16 cellular contexts compared by ENCODE assay signal in the genomic region with DNA sequence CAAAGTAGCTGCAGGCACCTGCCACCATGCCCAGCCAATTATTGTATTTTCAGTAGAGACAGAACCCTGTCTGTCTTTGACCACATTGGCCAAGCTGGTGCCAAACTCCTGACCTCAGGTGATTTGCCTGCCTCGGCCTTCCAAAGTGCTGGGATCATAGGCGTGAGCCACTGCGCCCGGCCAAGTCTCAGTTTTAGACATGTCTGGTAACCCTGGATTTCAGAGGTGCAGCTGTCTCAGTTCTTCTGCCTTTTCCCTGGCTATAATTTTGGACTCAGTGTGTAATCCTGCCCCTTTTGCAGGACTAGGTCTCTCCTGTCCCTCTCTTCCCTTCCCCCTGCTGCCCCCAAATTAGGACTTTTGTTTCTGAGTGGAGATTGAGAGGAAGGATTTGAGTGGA. TPM values are rescaled to one million over a fixed set of nuclear protein-coding genes. Genes with fewer than 3 reads are reported as not detected.
DNase-seq lines count a peak whose midpoint lies in the region; ATAC-seq and TF ChIP-seq lines count a peak whose summit lies in the region.
"Had no signal": no experiment of that assay in that cellular context is flagged by ENCODE, and none has a peak within 500 bp of the region (broad histone marks: within the 10 kb centered on the region; RNA-seq: fewer than 3 reads in every experiment).

No MANE protein-coding gene starts in this region.

- H3K36me3 Mint-ChIP-seq in T-helper 17 cell (ENCODE audit: low read depth), result no peaks in the 10 kb centered on the region
- peaks cover 13% of the 10 kb centered on the region for H3K36me3 Mint-ChIP-seq in activated CD8-positive, alpha-beta T cell treated with anti-CD3 and anti-CD28 coated beads, Interleukin-2, amount 10 ng/mL, durations not matched to agents 7 days and 5 days (ENCODE audit: low read depth)
- H3K36me3 Mint-ChIP-seq: naive B cell had no signal

- H3K27ac Mint-ChIP-seq in T-helper 17 cell, result peak overlapping the region; percentile 87
- H3K27ac Mint-ChIP-seq in activated CD8-positive, alpha-beta T cell treated with anti-CD3 and anti-CD28 coated beads, Interleukin-2, amount 10 ng/mL, durations not matched to agents 7 days and 5 days, result no peak overlapping the region
- H3K27ac Mint-ChIP-seq: T-helper 1 cell treated with Interleukin-12 subunit alpha and Interleukin-12 subunit beta and Interleukin-4 antibody, amounts not matched to agents 30 μg/mL and 1 μg/mL, for 36 hours had no signal

- 0 out of 2 replicates have a peak overlapping the region, but pooled peaks have one; percentile 24 for H3K27ac ChIP-seq in HEK293 (ENCODE audit: extremely low read depth, low read depth, low read length)
- H3K27ac ChIP-seq in left lung, result peak overlapping the region; percentile 33 to 50
- H3K27ac ChIP-seq in gastrocnemius medialis, result peak overlapping the region; percentile 27 to 81 (median 72)
- H3K27ac ChIP-seq: foreskin keratinocyte had no signal

- H3K4me3 ChIP-seq in HEK293 (ENCODE audit: low read depth, low read length) (no peak overlapping the region), left lung (no peak overlapping the region), gastrocnemius medialis (peak overlapping the region in 2 of 4 donors; percentile 17 to 33)

- peaks cover 0 to 4% of the 10 kb centered on the region in 2 experiments; a peak in 2 of 3 replicates for H3K36me3 ChIP-seq in HEK293 (ENCODE audit: control insufficient read depth in 2 of 2, insufficient read depth in 1 of 2, low read length in 2 of 2)
- no peaks in the 10 kb centered on the region for H3K36me3 ChIP-seq in left lung
- H3K36me3 ChIP-seq in gastrocnemius medialis, result no peaks in the 10 kb centered on the region

- intact Hi-C loops in left lung (cut with DNase I) (no loop called here), gastrocnemius medialis (cut with DNase I; ENCODE audit: low total_unique reads) (no loop called here)

- POLR2A ChIA-PET in HEK293 (lab: Yijun Ruan, JAX), result no interaction called here
- POLR2A ChIA-PET in activated CD8-positive, alpha-beta T cell treated with anti-CD3 and anti-CD28 coated beads, Interleukin-2, amount 10 ng/mL, durations not matched to agents 7 days and 5 days (lab: Charles Lee), result no interaction called here

- H3K27me3 ChIP-seq in left lung (no peaks in the 10 kb centered on the region), gastrocnemius medialis (no peaks in the 10 kb centered on the region)
- H3K27me3 ChIP-seq: foreskin keratinocyte had no signal

- H3K4me1 Mint-ChIP-seq in T-helper 17 cell, result peaks cover 40% of the 10 kb centered on the region
- peaks cover 12% of the 10 kb centered on the region for H3K4me1 Mint-ChIP-seq in activated CD8-positive, alpha-beta T cell treated with anti-CD3 and anti-CD28 coated beads, Interleukin-2, amount 10 ng/mL, durations not matched to agents 7 days and 5 days (ENCODE audit: low read depth)

- no peak for TF ChIP-seq POLR2A in gastrocnemius medialis (IDR thresholded peaks at IDR 0.05)

- no peak overlapping the region for H3K4me3 Mint-ChIP-seq in T-helper 17 cell
- no peak overlapping the region for H3K4me3 Mint-ChIP-seq in activated CD8-positive, alpha-beta T cell treated with anti-CD3 and anti-CD28 coated beads, Interleukin-2, amount 10 ng/mL, durations not matched to agents 7 days and 5 days
- H3K4me3 Mint-ChIP-seq: T-helper 1 cell treated with Interleukin-12 subunit alpha and Interleukin-12 subunit beta and Interleukin-4 antibody, amounts not matched to agents 30 μg/mL and 1 μg/mL, for 36 hours had no signal

- no peaks in the 10 kb centered on the region for H3K9me3 Mint-ChIP-seq in activated CD8-positive, alpha-beta T cell treated with anti-CD3 and anti-CD28 coated beads, Interleukin-2, amount 10 ng/mL, durations not matched to agents 7 days and 5 days (ENCODE audit: insufficient read depth)
- H3K9me3 Mint-ChIP-seq: naive B cell had no signal

- no peaks in the 10 kb centered on the region for H3K27me3 Mint-ChIP-seq in T-helper 17 cell
- H3K27me3 Mint-ChIP-seq in activated CD8-positive, alpha-beta T cell treated with anti-CD3 and anti-CD28 coated beads, Interleukin-2, amount 10 ng/mL, durations not matched to agents 7 days and 5 days (ENCODE audit: low read depth), result no peaks in the 10 kb centered on the region
- H3K27me3 Mint-ChIP-seq: naive B cell had no signal

- CTCF ChIA-PET in HEK293 (lab: Yijun Ruan, JAX), result no interaction called here
- CTCF ChIA-PET in activated CD8-positive, alpha-beta T cell treated with anti-CD3 and anti-CD28 coated beads, Interleukin-2, amount 10 ng/mL, durations not matched to agents 7 days and 5 days (lab: Charles Lee), result no interaction called here

- in situ Hi-C loops in gastrocnemius medialis (cut with MboI; ENCODE audit: low sequenced_read_pairs in 4 of 4), result no loop called here

- no peak for TF ChIP-seq CTCF in HEK293 (tag by site-specific recombination; IDR thresholded peaks at IDR 0.05)
- no peak for TF ChIP-seq CTCF in left lung (IDR thresholded peaks at IDR 0.05)
- no peak for TF ChIP-seq CTCF in gastrocnemius medialis (IDR thresholded peaks at IDR 0.05 in 4 of 5, conservative IDR thresholded peaks at IDR 0.05 in 1 of 5)

- DNase-seq in T-helper 17 cell (no peak), left lung (no peak), gastrocnemius medialis (peak; percentile 27 to 58), NCI-H345 treated with DMSO at 0.1 percent for 48 hours (lab: John Stamatoyannopoulos, UW; ENCODE audit: unreplicated experiment) (no peak)
- DNase-seq in activated CD8-positive, alpha-beta T cell treated with anti-CD3 and anti-CD28 coated beads, Interleukin-2, amount 10 ng/mL, durations not matched to agents 7 days and 5 days, result no peak
- DNase-seq: activated CD4-positive, alpha-beta T cell treated with anti-CD3 and anti-CD28 coated beads, Interleukin-2, amount 50 U/mL, for 1 hour; COR-L47; effector CD4-positive, alpha-beta T cell; MV-4-11; naive B cell; NCI-H2227 treated with DMSO at 0.1 percent for 48 hours; OCI-M1 had no signal

- no peaks in the 10 kb centered on the region for H3K9me3 ChIP-seq in HEK293 (ENCODE audit: control insufficient read depth, insufficient read depth, low read depth, low read length)
- no peaks in the 10 kb centered on the region for H3K9me3 ChIP-seq in T-helper 17 cell (ENCODE audit: control insufficient read depth, low read length, poor library complexity, severe bottlenecking)
- H3K9me3 ChIP-seq in left lung, result peaks cover 0 to 3% of the 10 kb centered on the region in 2 donors
- no peaks in the 10 kb centered on the region for H3K9me3 ChIP-seq in gastrocnemius medialis

- ATAC-seq in T-helper 17 cell (no peak), left lung (peak; percentile 26), gastrocnemius medialis (peak; percentile 43 to 76), GM19035 (IDR thresholded peaks at IDR 0.05; ENCODE audit: unreplicated experiment) (no peak)
- ATAC-seq in activated CD8-positive, alpha-beta T cell treated with anti-CD3 and anti-CD28 coated beads, Interleukin-2, amount 10 ng/mL, durations not matched to agents 7 days and 5 days, result no peak

- H3K4me1 ChIP-seq in HEK293 (ENCODE audit: control insufficient read depth, insufficient read depth, low read length), result peaks cover 10% of the 10 kb centered on the region
- H3K4me1 ChIP-seq in left lung, result peaks cover 17 to 47% of the 10 kb centered on the region in 2 donors
- peaks cover 54 to 58% of the 10 kb centered on the region in 2 donors for H3K4me1 ChIP-seq in gastrocnemius medialis
- H3K4me1 ChIP-seq: foreskin keratinocyte had no signal

TF ChIP-seq in HEK293, 187 proteins besides CTCF, POLR2A, EP300 and RAD21 (continues in another document):
- TF ChIP-seq ZNF473 (tag by site-specific recombination; IDR thresholded peaks at IDR 0.05), result no peak
- no peak for TF ChIP-seq PRDM2 (tag by site-specific recombination; IDR thresholded peaks at IDR 0.05; ENCODE audit: borderline replicate concordance)
- no peak for TF ChIP-seq ZNF560 (tag by site-specific recombination; IDR thresholded peaks at IDR 0.05; ENCODE audit: borderline replicate concordance)

RNA-seq across cellular contexts. Expression of gene FAM193A, which starts 46.6 kb away (rescaled TPM):
- 10 to 100 TPM; 34.8 to 39.8 TPM for total RNA-seq in T-helper 17 cell
- 10 to 100 TPM; 22.3 to 25.2 TPM for total RNA-seq in left lung
- total RNA-seq in gastrocnemius medialis, result 10 to 100 TPM; 16.7 to 18.9 (median 18.0) TPM
- total RNA-seq in activated CD8-positive, alpha-beta T cell treated with anti-CD3 and anti-CD28 coated beads, Interleukin-2, amount 10 ng/mL, durations not matched to agents 7 days and 5 days, result 10 to 100 TPM; 31.9 to 33.0 TPM

Comparison
In these comparisons a context has a peak if more than half of its experiments do, and no peak if none do; other contexts are left out.
1. ATAC-seq: peak in left lung (single experiment) and gastrocnemius medialis (2 of 2); none in T-helper 17 cell (single experiment), activated CD8-positive, alpha-beta T cell treated with anti-CD3 and anti-CD28 coated beads, Interleukin-2, amount 10 ng/mL, durations not matched to agents 7 days and 5 days (single experiment) and GM19035 (single experiment).
2. DNase-seq: peak in gastrocnemius medialis (2 of 2); none in T-helper 17 cell (0 of 3), left lung (0 of 2), activated CD8-positive, alpha-beta T cell treated with anti-CD3 and anti-CD28 coated beads, Interleukin-2, amount 10 ng/mL, durations not matched to agents 7 days and 5 days (single experiment) and NCI-H345 treated with DMSO at 0.1 percent for 48 hours (single experiment).
3. Peak in every context shown above with its lines, with median percentiles within 50 percentile points of each other: H3K27ac ChIP-seq.